In the genomic region with DNA sequence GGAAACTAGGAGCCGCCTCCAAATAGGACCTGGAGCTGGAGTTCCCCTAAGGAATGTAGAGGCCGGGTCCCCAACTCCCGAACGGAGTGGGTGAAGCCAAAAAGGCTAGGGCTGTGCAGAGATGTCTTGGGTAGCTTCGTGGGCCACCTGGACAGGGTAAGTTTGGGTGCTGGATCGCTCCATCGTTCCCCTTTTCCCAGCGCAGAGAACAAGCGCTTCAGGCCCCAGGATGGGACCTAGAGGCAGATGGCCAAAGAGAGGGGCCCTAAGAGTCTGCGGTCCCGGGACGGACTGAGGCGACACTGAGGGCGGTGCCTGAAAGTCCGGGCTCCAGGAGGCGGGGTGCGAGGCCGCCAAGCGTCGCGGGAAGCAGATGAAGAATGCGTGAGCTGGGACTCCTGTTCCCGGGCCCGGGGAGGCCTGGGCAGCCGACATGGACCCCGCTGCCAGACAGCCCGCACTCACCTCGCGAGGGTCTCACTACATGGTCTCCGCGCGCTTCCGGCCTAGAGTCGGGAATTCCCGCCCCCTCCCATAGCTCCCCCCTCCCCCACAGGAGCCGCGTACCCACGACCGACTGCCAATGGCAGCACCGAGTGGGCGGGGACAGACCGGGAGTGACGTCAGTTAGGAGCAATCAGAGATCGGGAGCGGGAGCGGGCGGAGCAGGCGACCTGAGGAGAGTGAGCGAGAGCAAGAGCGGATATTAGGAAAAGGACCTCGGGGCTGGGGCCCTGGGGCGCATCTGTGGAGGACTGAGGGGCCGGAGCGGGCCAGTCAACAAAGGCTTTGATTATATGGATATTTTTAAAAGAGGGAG, we compare ENCODE assay signal across 8 cellular contexts. TPM values are rescaled to one million over a fixed set of nuclear protein-coding genes. Genes with fewer than 3 reads are reported as not detected.
DNase-seq lines count a peak whose midpoint lies in the region; ATAC-seq and TF ChIP-seq lines count a peak whose summit lies in the region.

A gene with protein sequence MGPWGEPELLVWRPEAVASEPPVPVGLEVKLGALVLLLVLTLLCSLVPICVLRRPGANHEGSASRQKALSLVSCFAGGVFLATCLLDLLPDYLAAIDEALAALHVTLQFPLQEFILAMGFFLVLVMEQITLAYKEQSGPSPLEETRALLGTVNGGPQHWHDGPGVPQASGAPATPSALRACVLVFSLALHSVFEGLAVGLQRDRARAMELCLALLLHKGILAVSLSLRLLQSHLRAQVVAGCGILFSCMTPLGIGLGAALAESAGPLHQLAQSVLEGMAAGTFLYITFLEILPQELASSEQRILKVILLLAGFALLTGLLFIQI (minus strand): TSS at position 508 of the 820 bp plus-strand sequence. CDS start 822 bp downstream, outside the sequence.

- ATAC-seq in GM21528 (IDR thresholded peaks at IDR 0.05; ENCODE audit: low FRiP score, unreplicated experiment) (peak; percentile 48), PC-3 (peak; percentile 59)

- H3K27me3 ChIP-seq in PC-3 (ENCODE audit: low read length) (no peaks in the 10 kb centered on the region), mononuclear cell (ENCODE audit: insufficient read depth, low read length) (no peaks in the 10 kb centered on the region)

- no peaks in the 10 kb centered on the region for H4K20me1 ChIP-seq in PC-3 (ENCODE audit: low read length)

- peaks cover 53% of the 10 kb centered on the region for H3K79me2 ChIP-seq in PC-3 (ENCODE audit: low read length)

- in situ Hi-C loops in Caki2 (cut with HindIII; ENCODE audit: low pct_unique_long_range_greater_than_20kb, low sequenced_read_pairs) (no loop called here), KBM-7 (cut with MboI; ENCODE audit: low pct_unique_long_range_greater_than_20kb, low sequenced_read_pairs) (loop anchor here (25.0 kb wide), 2 partner anchors 151 to 426 kb away; a partner anchor contains a TSS)

- no peaks in the 10 kb centered on the region; the same call in 1 of the 2 replicates for H3K36me3 ChIP-seq in PC-3 (ENCODE audit: low read depth, low read length)

- H3K9ac ChIP-seq in PC-3 (ENCODE audit: low read length), result peak within 1 kb of the TSS; percentile 83

- TF ChIP-seq CTCF in PC-3 (conservative IDR thresholded peaks at IDR 0.05; ENCODE audit: low read depth, low read length), result no peak

- intact Hi-C loops in PC-3 (cut with micrococcal nuclease), result loop anchor here (1.0 kb wide), 1 partner anchor 23 kb away; a partner anchor contains a TSS

- peak within 1 kb of the TSS; percentile 98 for H3K4me2 ChIP-seq in PC-3 (ENCODE audit: low read length)

- CTCF ChIA-PET in PC-3 (lab: Charles Lee), result interaction anchor here (0.5 to 1.5 kb wide), 3 partner anchors 16 to 165 kb away, joined by 3 to 5 read pairs (median 4); a partner anchor contains a TSS

- POLR2A ChIA-PET in PC-3 (lab: Charles Lee; ENCODE audit: unreplicated experiment), result interaction anchor here (0.5 to 0.7 kb wide), 7 partner anchors 10 to 875 kb away, joined by 4 to 10 read pairs (median 5); a partner anchor contains a TSS

- H3K27ac ChIP-seq in PC-3 (ENCODE audit: low read length), result peak within 1 kb of the TSS; percentile 64

- TSS peak; percentile 34 for BruUV-seq in PC-3 (replicated peaks; lab: Mats Ljungman, UMichigan)

- H3K9me3 ChIP-seq in PC-3 (ENCODE audit: low read length) (no peaks in the 10 kb centered on the region), mononuclear cell (ENCODE audit: low read depth, low read length) (no peaks in the 10 kb centered on the region)

- H3K4me1 ChIP-seq in PC-3 (ENCODE audit: insufficient read depth, low read length) (peaks cover 41% of the 10 kb centered on the region), mononuclear cell (ENCODE audit: insufficient read depth, low read length) (peaks cover 60% of the 10 kb centered on the region)

- DNase-seq in Caki2 (ENCODE audit: low read depth) (peak; percentile 96), KBM-7 (peak; percentile 96), PC-3 (peak; percentile 100), activated T-cell treated with anti-CD3 and anti-CD28 coated beads for 24 hours (ENCODE audit: low read depth) (peak; percentile 93), epidermal melanocyte (ENCODE audit: insufficient read length, low spot score) (peak; percentile 88)
- DNase-seq in stimulated activated CD8-positive, alpha-beta memory T cell treated with anti-CD3 and anti-CD28 coated beads, Interleukin-2, amount 100 ng/mL, for 48 hours (ENCODE audit: low read depth in 2 of 2), result peak; percentile 95 to 96

- peaks cover 7% of the 10 kb centered on the region for H3F3A ChIP-seq in PC-3 (ENCODE audit: low read length, unreplicated experiment)

- peak within 1 kb of the TSS; percentile 84 for H3K4me3 ChIP-seq in PC-3 (ENCODE audit: low read length)
- peak within 1 kb of the TSS; percentile 69 for H3K4me3 ChIP-seq in mononuclear cell (ENCODE audit: low read length)

- no peaks in the 10 kb centered on the region for H3K9me2 ChIP-seq in PC-3 (replicated peaks; ENCODE audit: low read length)

- peak within 1 kb of the TSS; percentile 87 for H2AFZ ChIP-seq in PC-3 (ENCODE audit: low read length)

RNA-seq across cellular contexts. Expression of the gene that starts here (rescaled TPM):
- 320 and 348 TPM in 2 replicates for total RNA-seq in Caki2 (2014; rRNA removed; shearing (Covaris generic); ENCODE audit: low replicate concordance)
- total RNA-seq in PC-3 (2014; rRNA removed) (201 and 224 TPM in 2 replicates), mononuclear cell (15.8 TPM)

Comparison
In these comparisons a context has a peak if more than half of its experiments do, and no peak if none do; other contexts are left out.
1. Peak in every context shown above with its lines: DNase-seq, ATAC-seq, H3K4me3 ChIP-seq and H3K27ac ChIP-seq.
2. RNA of the gene that starts here (total RNA-seq): 320 to 348 TPM in Caki2 and 201 to 224 TPM in PC-3; 15.8 TPM in mononuclear cell (single experiment); every median in the first group is over 10 times any median in the second.